In the genomic region with DNA sequence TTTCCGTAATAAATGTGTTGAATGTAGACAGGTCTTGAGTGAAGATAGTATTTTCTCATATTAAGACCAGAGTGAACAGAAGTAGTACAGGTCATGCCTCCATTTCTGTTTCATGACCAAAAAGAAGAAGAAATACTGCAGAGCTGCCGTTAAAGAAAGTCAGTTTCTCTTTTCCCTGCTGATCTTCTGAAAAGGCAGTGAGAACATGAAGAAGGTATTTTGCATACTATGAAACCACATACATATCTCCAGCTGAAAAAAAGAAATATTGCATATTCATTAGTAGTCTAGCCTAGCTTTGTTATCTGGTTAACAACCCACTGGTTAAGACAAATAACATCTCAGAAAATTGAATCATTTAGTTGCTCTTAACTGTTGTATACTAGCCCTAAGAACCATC, we compare ENCODE assay signal across 9 cellular contexts.
DNase-seq lines count a peak whose midpoint lies in the region; ATAC-seq and TF ChIP-seq lines count a peak whose summit lies in the region.
"Had no signal": no experiment of that assay in that cellular context is flagged by ENCODE, and none has a peak within 500 bp of the region (broad histone marks: within the 10 kb centered on the region; RNA-seq: fewer than 3 reads in every experiment).

No MANE protein-coding gene starts in this region.

- peak overlapping the region in 1 of 2 donors; percentile 38 for H3K27ac Mint-ChIP-seq in T-cell
- no peak overlapping the region for H3K27ac Mint-ChIP-seq in activated naive CD4-positive, alpha-beta T cell treated with anti-CD3 and anti-CD28 coated beads, Interleukin-2, amount 10 ng/mL, durations not matched to agents 7 days and 5 days
- no peak overlapping the region for H3K27ac Mint-ChIP-seq in WTC11
- H3K27ac Mint-ChIP-seq: activated naive CD8-positive, alpha-beta T cell treated with anti-CD3 and anti-CD28 coated beads, Interleukin-2, amount 10 ng/mL, durations not matched to agents 7 days and 5 days had no signal

- CTCF ChIA-PET in T-cell (lab: Charles Lee), result no interaction called here
- CTCF ChIA-PET in activated naive CD4-positive, alpha-beta T cell treated with anti-CD3 and anti-CD28 coated beads, Interleukin-2, amount 10 ng/mL, durations not matched to agents 7 days and 5 days (lab: Charles Lee), result no interaction called here
- CTCF ChIA-PET in WTC11 (lab: Charles Lee), result interaction anchor here (1.3 kb wide), 1 partner anchor 458 kb away, joined by 3 read pairs; no protein-coding TSS in a partner anchor

- peaks cover 7 to 9% (median 8%) of the 10 kb centered on the region in 3 donors for H3K4me1 Mint-ChIP-seq in T-cell
- peaks cover 3% of the 10 kb centered on the region for H3K4me1 Mint-ChIP-seq in activated naive CD4-positive, alpha-beta T cell treated with anti-CD3 and anti-CD28 coated beads, Interleukin-2, amount 10 ng/mL, durations not matched to agents 7 days and 5 days
- peaks cover 7% of the 10 kb centered on the region for H3K4me1 Mint-ChIP-seq in WTC11

- POLR2A ChIA-PET in T-cell (lab: Charles Lee), result interaction anchor here in 1 of 2 donors (0.6 kb wide), 1 partner anchor 650 kb away, joined by 3 read pairs; no protein-coding TSS in a partner anchor
- POLR2A ChIA-PET in WTC11 (lab: Charles Lee), result no interaction called here

- no peaks in the 10 kb centered on the region for H3K9me3 Mint-ChIP-seq in T-cell
- H3K9me3 Mint-ChIP-seq in activated naive CD4-positive, alpha-beta T cell treated with anti-CD3 and anti-CD28 coated beads, Interleukin-2, amount 10 ng/mL, durations not matched to agents 7 days and 5 days, result no peaks in the 10 kb centered on the region
- H3K9me3 Mint-ChIP-seq in WTC11, result no peaks in the 10 kb centered on the region
- H3K9me3 Mint-ChIP-seq: activated naive CD8-positive, alpha-beta T cell treated with anti-CD3 and anti-CD28 coated beads, Interleukin-2, amount 10 ng/mL, durations not matched to agents 7 days and 5 days had no signal

- ATAC-seq in GM18909 (IDR thresholded peaks at IDR 0.05; ENCODE audit: poor library complexity, unreplicated experiment) (peak; percentile 77), GM21717 (IDR thresholded peaks at IDR 0.05; ENCODE audit: unreplicated experiment) (peak; percentile 77), HG03280 (IDR thresholded peaks at IDR 0.05; ENCODE audit: unreplicated experiment) (peak; percentile 64), T-cell (replicated peaks in 1 of 4) (no peak), WTC11 (no peak)

- H3K36me3 Mint-ChIP-seq in T-cell, result peaks cover 48% of the 10 kb centered on the region
- peaks cover 24% of the 10 kb centered on the region for H3K36me3 Mint-ChIP-seq in activated naive CD4-positive, alpha-beta T cell treated with anti-CD3 and anti-CD28 coated beads, Interleukin-2, amount 10 ng/mL, durations not matched to agents 7 days and 5 days
- H3K36me3 Mint-ChIP-seq in WTC11, result no peaks in the 10 kb centered on the region

- no peak for DNase-seq in T-cell
- DNase-seq in cerebellar cortex (ENCODE audit: low spot score), result no peak
- no peak for DNase-seq in activated naive CD4-positive, alpha-beta T cell treated with anti-CD3 and anti-CD28 coated beads, Interleukin-2, amount 10 ng/mL, durations not matched to agents 7 days and 5 days
- DNase-seq in WTC11 (ENCODE audit: low spot score), result no peak
- DNase-seq: activated naive CD8-positive, alpha-beta T cell treated with anti-CD3 and anti-CD28 coated beads, Interleukin-2, amount 10 ng/mL, durations not matched to agents 7 days and 5 days; KBM-7 had no signal

- H3K4me3 Mint-ChIP-seq in T-cell, result no peak overlapping the region
- no peak overlapping the region for H3K4me3 Mint-ChIP-seq in activated naive CD4-positive, alpha-beta T cell treated with anti-CD3 and anti-CD28 coated beads, Interleukin-2, amount 10 ng/mL, durations not matched to agents 7 days and 5 days
- H3K4me3 Mint-ChIP-seq in WTC11, result no peak overlapping the region
- H3K4me3 Mint-ChIP-seq: activated naive CD8-positive, alpha-beta T cell treated with anti-CD3 and anti-CD28 coated beads, Interleukin-2, amount 10 ng/mL, durations not matched to agents 7 days and 5 days had no signal

- no peaks in the 10 kb centered on the region for H3K27me3 Mint-ChIP-seq in T-cell
- H3K27me3 Mint-ChIP-seq in activated naive CD4-positive, alpha-beta T cell treated with anti-CD3 and anti-CD28 coated beads, Interleukin-2, amount 10 ng/mL, durations not matched to agents 7 days and 5 days, result no peaks in the 10 kb centered on the region
- no peaks in the 10 kb centered on the region for H3K27me3 Mint-ChIP-seq in WTC11 (ENCODE audit: low read depth)
- H3K27me3 Mint-ChIP-seq: activated naive CD8-positive, alpha-beta T cell treated with anti-CD3 and anti-CD28 coated beads, Interleukin-2, amount 10 ng/mL, durations not matched to agents 7 days and 5 days had no signal

- TF ChIP-seq CTCF in WTC11 (IDR thresholded peaks at IDR 0.05), result no peak

TF ChIP-seq in WTC11, 78 proteins besides CTCF, POLR2A, EP300 and RAD21:
- TF ChIP-seq ZBTB21 (CRISPR knock-in tag; IDR thresholded peaks at IDR 0.05; ENCODE audit: borderline replicate concordance) (no peak), ZNF232 (CRISPR knock-in tag; IDR thresholded peaks at IDR 0.05) (no peak), IRF1 (CRISPR knock-in tag; IDR thresholded peaks at IDR 0.05) (no peak), TEAD4 (CRISPR knock-in tag; IDR thresholded peaks at IDR 0.05) (no peak), IRF2 (CRISPR knock-in tag; IDR thresholded peaks at IDR 0.05; ENCODE audit: borderline replicate concordance, low read depth) (no peak), NFE2L1 (CRISPR knock-in tag; IDR thresholded peaks at IDR 0.05) (no peak), ZNF121 (CRISPR knock-in tag; IDR thresholded peaks at IDR 0.05) (no peak), CREB1 (CRISPR knock-in tag; IDR thresholded peaks at IDR 0.05) (no peak), SMAD3 (CRISPR knock-in tag; IDR thresholded peaks at IDR 0.05; ENCODE audit: borderline replicate concordance) (no peak), ZNF219 (CRISPR knock-in tag; IDR thresholded peaks at IDR 0.05; ENCODE audit: borderline replicate concordance) (no peak), KAT7 (CRISPR knock-in tag; IDR thresholded peaks at IDR 0.05; ENCODE audit: borderline replicate concordance) (no peak), RORB (CRISPR knock-in tag; IDR thresholded peaks at IDR 0.05) (no peak), CREM (CRISPR knock-in tag; IDR thresholded peaks at IDR 0.05) (no peak), ZNF263 (CRISPR knock-in tag; IDR thresholded peaks at IDR 0.05; ENCODE audit: low read depth) (no peak), ATF1 (CRISPR knock-in tag; IDR thresholded peaks at IDR 0.05) (no peak), PRRX2 (CRISPR knock-in tag; IDR thresholded peaks at IDR 0.05) (no peak), GRHL2 (CRISPR knock-in tag; IDR thresholded peaks at IDR 0.05; ENCODE audit: insufficient replicate concordance, severe bottlenecking) (no peak), NFATC4 (CRISPR knock-in tag; IDR thresholded peaks at IDR 0.05) (no peak)

Comparison
In these comparisons a context has a peak if more than half of its experiments do, and no peak if none do; other contexts are left out.
1. ATAC-seq: peak in GM18909 (single experiment), GM21717 (single experiment) and HG03280 (single experiment); none in T-cell (0 of 4) and WTC11 (single experiment).